ENCODE assay signal across 29 cellular contexts in the genomic region with DNA sequence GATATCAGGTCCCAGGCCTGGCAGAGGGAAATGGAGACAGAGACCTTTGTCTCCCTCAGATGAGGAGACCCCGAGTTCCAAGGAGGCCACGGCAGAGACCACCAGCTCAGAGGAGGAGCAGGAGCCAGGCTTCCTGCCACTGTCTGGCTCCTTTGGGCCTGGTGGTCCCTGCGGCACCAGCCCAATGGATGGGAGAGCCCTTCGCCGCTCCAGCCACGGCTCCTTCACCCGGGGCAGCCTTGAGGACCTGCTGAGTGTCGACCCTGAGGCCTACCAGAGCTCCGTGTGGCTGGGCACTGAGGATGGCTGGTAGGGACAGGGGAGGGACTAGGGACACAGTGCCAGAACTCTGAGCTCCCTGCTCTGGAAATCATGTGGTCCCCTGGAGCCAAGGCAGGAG. TPM values are rescaled to one million over a fixed set of nuclear protein-coding genes. Genes with fewer than 3 reads are reported as not detected.
"Had no signal": no experiment of that assay in that cellular context is flagged by ENCODE, and none has a peak within 500 bp of the region (broad histone marks: within the 10 kb centered on the region; RNA-seq: fewer than 3 reads in every experiment).

No MANE protein-coding gene starts in this region.

- H3K27me3 Mint-ChIP-seq: activated B cell treated with CpG ODN at 0.5 μM for 24 hours; activated CD8-positive, alpha-beta memory T cell treated with anti-CD3 and anti-CD28 coated beads, Interleukin-2, amount 10 ng/mL, durations not matched to agents 7 days and 5 days; activated naive CD4-positive, alpha-beta T cell treated with anti-CD3 and anti-CD28 coated beads, Interleukin-2, amount 50 U/mL, for 24 hours; activated naive CD8-positive, alpha-beta T cell treated with anti-CD3 and anti-CD28 coated beads, Interleukin-2, amount 50 U/mL, for 24 hours; type B pancreatic cell had no signal

- ATAC-seq: activated CD8-positive, alpha-beta memory T cell treated with anti-CD3 and anti-CD28 coated beads, Interleukin-2, amount 10 ng/mL, durations not matched to agents 7 days and 5 days; activated CD8-positive, alpha-beta T cell treated with anti-CD3 and anti-CD28 coated beads, Interleukin-2, amount 10 ng/mL, durations not matched to agents 7 days and 5 days; activated naive CD8-positive, alpha-beta T cell treated with anti-CD3 and anti-CD28 coated beads, Interleukin-2, amount 50 U/mL, for 24 hours; foreskin keratinocyte; left ventricle myocardium superior; psoas muscle had no signal

- H3K27me3 ChIP-seq: breast epithelium, esophagus muscularis mucosa, foreskin keratinocyte, right atrium auricular region, testis, uterus had no signal

- H3K27ac Mint-ChIP-seq: activated B cell treated with CpG ODN at 0.5 μM for 24 hours; activated CD8-positive, alpha-beta memory T cell treated with anti-CD3 and anti-CD28 coated beads, Interleukin-2, amount 10 ng/mL, durations not matched to agents 7 days and 5 days; activated naive CD8-positive, alpha-beta T cell treated with anti-CD3 and anti-CD28 coated beads, Interleukin-2, amount 50 U/mL, for 24 hours; activated T-helper 2 cell treated with anti-CD3 and anti-CD28 coated beads, Interferon-gamma antibody, Interleukin-2, Interleukin-4, amounts not matched to agents 10 μg/mL and 5 μg/mL and 100 μg/mL, durations not matched to agents 14 hours and 24 hours and 36 hours; type B pancreatic cell had no signal

- H3K36me3 Mint-ChIP-seq: activated CD8-positive, alpha-beta memory T cell treated with anti-CD3 and anti-CD28 coated beads, Interleukin-2, amount 10 ng/mL, durations not matched to agents 7 days and 5 days had no signal

- H2AFZ ChIP-seq: parathyroid adenoma had no signal

- H3K9ac ChIP-seq: parathyroid adenoma had no signal

- H3K36me3 ChIP-seq: uterus had no signal

- DNase-seq: activated B cell treated with CpG ODN at 0.5 μM for 24 hours; activated CD4-positive, alpha-beta T cell treated with anti-CD3 and anti-CD28 coated beads, Interleukin-2, amount 50 U/mL, for 1 hour; activated CD8-positive, alpha-beta memory T cell treated with anti-CD3 and anti-CD28 coated beads, Interleukin-2, amount 10 ng/mL, durations not matched to agents 7 days and 5 days; activated CD8-positive, alpha-beta T cell treated with anti-CD3 and anti-CD28 coated beads, Interleukin-2, amount 10 ng/mL, durations not matched to agents 7 days and 5 days; activated naive CD8-positive, alpha-beta T cell treated with anti-CD3 and anti-CD28 coated beads, Interleukin-2, amount 50 U/mL, for 24 hours; activated T-cell treated with anti-CD3 and anti-CD28 coated beads, Interleukin-2, amount 50 U/mL, for 48 hours; amygdala; central memory CD4-positive, alpha-beta T cell; dermis blood vessel endothelial cell; effector CD4-positive, alpha-beta T cell; foreskin keratinocyte; islet precursor cell; left ventricle myocardium superior; occipital lobe; psoas muscle; stimulated activated CD4-positive, alpha-beta T cell treated with anti-CD3 and anti-CD28 coated beads, Interleukin-1b, Interleukin-23, amount 100 ng/mL, for 48 hours; stimulated activated naive CD4-positive, alpha-beta T cell treated with Interleukin-2 at 50 U/mL for 16 hours; testis; uterus had no signal

- H3K4me1 ChIP-seq: breast epithelium, foreskin keratinocyte, uterus had no signal

- H3K4me2 ChIP-seq: smooth muscle cell had no signal

- H3K9me3 ChIP-seq: breast epithelium, esophagus muscularis mucosa, psoas muscle, right atrium auricular region, testis, uterus had no signal

- H3K4me3 Mint-ChIP-seq: activated B cell treated with CpG ODN at 0.5 μM for 24 hours; activated CD8-positive, alpha-beta memory T cell treated with anti-CD3 and anti-CD28 coated beads, Interleukin-2, amount 10 ng/mL, durations not matched to agents 7 days and 5 days; activated CD8-positive, alpha-beta T cell treated with anti-CD3 and anti-CD28 coated beads, Interleukin-2, amount 10 ng/mL, durations not matched to agents 7 days and 5 days; activated naive CD4-positive, alpha-beta T cell treated with anti-CD3 and anti-CD28 coated beads, Interleukin-2, amount 50 U/mL, for 24 hours; activated naive CD8-positive, alpha-beta T cell treated with anti-CD3 and anti-CD28 coated beads, Interleukin-2, amount 50 U/mL, for 24 hours; neural crest cell; T-helper 2 cell treated with Interferon-gamma antibody and Interleukin-4, amounts not matched to agents 5 μg/mL and 100 μg/mL, for 36 hours; type B pancreatic cell had no signal

- H3K9me3 Mint-ChIP-seq: activated B cell treated with CpG ODN at 0.5 μM for 24 hours; activated naive CD4-positive, alpha-beta T cell treated with anti-CD3 and anti-CD28 coated beads, Interleukin-2, amount 50 U/mL, for 24 hours; activated naive CD8-positive, alpha-beta T cell treated with anti-CD3 and anti-CD28 coated beads, Interleukin-2, amount 50 U/mL, for 24 hours; activated T-helper 2 cell treated with anti-CD3 and anti-CD28 coated beads, Interferon-gamma antibody, Interleukin-2, Interleukin-4, amounts not matched to agents 10 μg/mL and 5 μg/mL and 100 μg/mL, durations not matched to agents 14 hours and 24 hours and 36 hours; neural crest cell; T-helper 2 cell treated with Interferon-gamma antibody and Interleukin-4, amounts not matched to agents 5 μg/mL and 100 μg/mL, for 36 hours; type B pancreatic cell had no signal

- H3K79me2 ChIP-seq: parathyroid adenoma had no signal

- H3K27ac ChIP-seq: breast epithelium, foreskin keratinocyte, parathyroid adenoma, psoas muscle, right atrium auricular region, testis, uterus had no signal

- H3K4me3 ChIP-seq: breast epithelium, esophagus muscularis mucosa, psoas muscle, right atrium auricular region, smooth muscle cell, uterus had no signal

RNA-seq across cellular contexts. Expression of a gene that starts 55.1 kb away (rescaled TPM):
- total RNA-seq: activated CD8-positive, alpha-beta memory T cell treated with anti-CD3 and anti-CD28 coated beads, Interleukin-2, amount 10 ng/mL, durations not matched to agents 7 days and 5 days had no signal
